25 cellular contexts compared by ENCODE assay signal in genomic region chr11:44742470-44742869, GRCh38. TPM values are rescaled to one million over a fixed set of nuclear protein-coding genes. Genes with fewer than 3 reads are reported as not detected.
DNase-seq lines count a peak whose midpoint lies in the region; TF ChIP-seq lines count a peak whose summit lies in the region.
"Had no signal": no experiment of that assay in that cellular context is flagged by ENCODE, and none has a peak within 500 bp of the region (broad histone marks: within the 10 kb centered on the region; RNA-seq: fewer than 3 reads in every experiment).

No MANE protein-coding gene starts in this region.

- no peak for DNase-seq in activated naive CD4-positive, alpha-beta T cell treated with Interleukin-2 at 50 U/mL for 16 hours
- DNase-seq in esophagus muscularis mucosa (ENCODE audit: extremely low spot score) (no peak), neural crest cell (ENCODE audit: low read depth, low spot score) (no peak), uterus (no peak), RPMI8226 (no peak), NCI-H510A (lab: John Stamatoyannopoulos, UW) (no peak)
- DNase-seq in effector CD8-positive, alpha-beta T cell (lab: John Stamatoyannopoulos, UW): no peak
- DNase-seq: ACHN; CD8-positive, alpha-beta T cell; DND-41; KBM-7; MM.1S; NCI-H1048; NCI-H1417 treated with DMSO at 0.1 percent for 48 hours; NCI-H187; NK-92 treated with Interleukin-12 subunit alpha and Interleukin-12 subunit beta, amount 100 ng/mL, for 24 hours; Peyer's patch; SJCRH30 had no signal

- H3K4me3 Mint-ChIP-seq in activated naive CD4-positive, alpha-beta T cell treated with anti-CD3 and anti-CD28 coated beads, Interleukin-2, amount 50 U/mL, for 24 hours: no peak overlapping the region
- no peak overlapping the region for H3K4me3 Mint-ChIP-seq in neural crest cell
- H3K4me3 Mint-ChIP-seq: CD8-positive, alpha-beta T cell had no signal

- H3K27me3 ChIP-seq in esophagus muscularis mucosa (no peaks in the 10 kb centered on the region), uterus (no peaks in the 10 kb centered on the region)
- H3K27me3 ChIP-seq: Peyer's patch, SJCRH30 had no signal

- H3K9me3 ChIP-seq in esophagus muscularis mucosa (no peaks in the 10 kb centered on the region), uterus (no peaks in the 10 kb centered on the region)
- H3K9me3 ChIP-seq: BLaER1 treated with 17β-estradiol and CSF1 and Interleukin-3, amounts not matched to agents 10 nM and 100 nM; HAP-1; Peyer's patch; SJCRH30 had no signal

- H3K4me1 ChIP-seq in esophagus muscularis mucosa: peaks cover 53 to 100% (median 94%) of the 10 kb centered on the region in 4 donors
- H3K4me1 ChIP-seq in uterus: no peaks in the 10 kb centered on the region
- H3K4me1 ChIP-seq: SJCRH30 had no signal

- H3K27ac ChIP-seq in esophagus muscularis mucosa (replicated peaks in 1 of 4) (peak overlapping the region; percentile 80 to 85 (median 84)), uterus (peak overlapping the region; percentile 64 to 68)
- H3K27ac ChIP-seq: 22Rv1; BLaER1 treated with 17β-estradiol and CSF1 and Interleukin-3, amounts not matched to agents 10 nM and 100 nM; SJCRH30 had no signal

- peaks cover 2% of the 10 kb centered on the region for H3K36me3 Mint-ChIP-seq in activated naive CD4-positive, alpha-beta T cell treated with anti-CD3 and anti-CD28 coated beads, Interleukin-2, amount 50 U/mL, for 24 hours
- peaks cover 7% of the 10 kb centered on the region for H3K36me3 Mint-ChIP-seq in neural crest cell (ENCODE audit: low read depth)

- no peaks in the 10 kb centered on the region for H3K9me3 Mint-ChIP-seq in activated naive CD4-positive, alpha-beta T cell treated with anti-CD3 and anti-CD28 coated beads, Interleukin-2, amount 50 U/mL, for 24 hours
- H3K9me3 Mint-ChIP-seq in neural crest cell: no peaks in the 10 kb centered on the region
- H3K9me3 Mint-ChIP-seq: CD8-positive, alpha-beta T cell had no signal

- H3K36me3 ChIP-seq in esophagus muscularis mucosa (peaks cover 0 to 4% (median 0%) of the 10 kb centered on the region in 4 donors), uterus (no peaks in the 10 kb centered on the region)
- H3K36me3 ChIP-seq: BLaER1 treated with 17β-estradiol and CSF1 and Interleukin-3, amounts not matched to agents 10 nM and 100 nM; HAP-1; Peyer's patch had no signal

- TF ChIP-seq EP300 in esophagus muscularis mucosa (IDR thresholded peaks at IDR 0.05): no peak

- TF ChIP-seq CTCF in esophagus muscularis mucosa (IDR thresholded peaks at IDR 0.05) (no peak), neural crest cell (conservative IDR thresholded peaks at IDR 0.05) (no peak), uterus (IDR thresholded peaks at IDR 0.05) (no peak)

- peak overlapping the region; percentile 51 for H3K27ac Mint-ChIP-seq in activated naive CD4-positive, alpha-beta T cell treated with anti-CD3 and anti-CD28 coated beads, Interleukin-2, amount 50 U/mL, for 24 hours
- peak overlapping the region; percentile 57 for H3K27ac Mint-ChIP-seq in neural crest cell (ENCODE audit: unreplicated experiment)
- H3K27ac Mint-ChIP-seq: CD8-positive, alpha-beta T cell had no signal

- no peak overlapping the region for H3K4me3 ChIP-seq in esophagus muscularis mucosa
- H3K4me3 ChIP-seq in uterus: no peak overlapping the region
- H3K4me3 ChIP-seq: BLaER1 treated with 17β-estradiol and CSF1 and Interleukin-3, amounts not matched to agents 10 nM and 100 nM; GM12878; HAP-1; Peyer's patch; SJCRH30 had no signal

- intact Hi-C loops in esophagus muscularis mucosa (cut with DNase I): no loop called here
- intact Hi-C loops in uterus (cut with DNase I; ENCODE audit: low total_unique reads): no loop called here

- peaks cover 63% of the 10 kb centered on the region for H3K4me1 Mint-ChIP-seq in activated naive CD4-positive, alpha-beta T cell treated with anti-CD3 and anti-CD28 coated beads, Interleukin-2, amount 50 U/mL, for 24 hours
- peaks cover 73% of the 10 kb centered on the region for H3K4me1 Mint-ChIP-seq in neural crest cell

- TF ChIP-seq POLR2A in esophagus muscularis mucosa (IDR thresholded peaks at IDR 0.05; ENCODE audit: low read depth) (no peak), uterus (IDR thresholded peaks at IDR 0.05) (no peak)

- H3K27me3 Mint-ChIP-seq in activated naive CD4-positive, alpha-beta T cell treated with anti-CD3 and anti-CD28 coated beads, Interleukin-2, amount 50 U/mL, for 24 hours: no peaks in the 10 kb centered on the region
- no peaks in the 10 kb centered on the region for H3K27me3 Mint-ChIP-seq in neural crest cell (ENCODE audit: low read depth)

- 80% methylated on average over 8 of the region's 8 CpGs for WGBS in esophagus muscularis mucosa

RNA-seq across cellular contexts. Expression of gene TSPAN18, which starts 15.7 kb away (rescaled TPM):
- 10 to 100 TPM; 27.7 to 70.1 (median 50.2) TPM for total RNA-seq in esophagus muscularis mucosa
- total RNA-seq in neural crest cell: 116 and 125 TPM in 2 replicates
- 100 to 1,000 TPM in 1 of 4 donors, 10 to 100 TPM in 1, 1 to 10 TPM in 2; 1.2 to 117 (median 20.1) TPM for total RNA-seq in uterus
- total RNA-seq: HT1080, NCI-H460 had no signal
